Comparison of ENCODE assay signal across 7 cellular contexts in genomic region chr16:6144441-6144840, GRCh38.
"Had no signal": no experiment of that assay in that cellular context is flagged by ENCODE, and none has a peak within 500 bp of the region (broad histone marks: within the 10 kb centered on the region; RNA-seq: fewer than 3 reads in every experiment).

No MANE protein-coding gene starts in this region.

- DNase-seq: GM23248, GOT3, H7, HFFc6, IMR-90 had no signal

- H3K36me3 ChIP-seq: HAP-1 had no signal

- H3K9ac ChIP-seq: GM23248 had no signal

- H3K4me3 ChIP-seq: GM23248, HAP-1 had no signal

- H2AFZ ChIP-seq: GM23248 had no signal

- H3K4me1 ChIP-seq: HAP-1 had no signal

- ATAC-seq: HCT116 had no signal

- H3K27ac ChIP-seq: GM23248 had no signal
